8 cellular contexts compared by ENCODE assay signal in genomic region chr7:101244385-101245146, GRCh38. TPM values are rescaled to one million over a fixed set of nuclear protein-coding genes. Genes with fewer than 3 reads are reported as not detected.
DNase-seq lines count a peak whose midpoint lies in the region; ATAC-seq and TF ChIP-seq lines count a peak whose summit lies in the region.

Gene FIS1, minus strand, starts transcription at chr7:101245081. Its CDS starts 77 bp downstream, at chr7:101245004.

- no peaks in the 10 kb centered on the region for H3K9me3 Mint-ChIP-seq in activated naive CD4-positive, alpha-beta T cell treated with anti-CD3 and anti-CD28 coated beads for 36 hours

- CTCF ChIA-PET in HEK293T (lab: Yijun Ruan, JAX) = interaction anchor here (0.5 to 2.5 kb wide), 10 partner anchors 25 to 162 kb away, joined by 3 to 12 read pairs (median 4); partner anchors contain the start of genes PLOD3 and ZNHIT1
- CTCF ChIA-PET in activated naive CD4-positive, alpha-beta T cell treated with anti-CD3 and anti-CD28 coated beads for 36 hours (lab: Charles Lee) = interaction anchor here (0.6 to 5.5 kb wide), 17 partner anchors 9 to 102 kb away, joined by 3 to 36 read pairs (median 4); partner anchors contain the start of genes PLOD3 and ZNHIT1

- H3K27me3 ChIP-seq in gastroesophageal sphincter (no peaks in the 10 kb centered on the region), suprapubic skin (no peaks in the 10 kb centered on the region)

- DNase-seq in GM04504 (ENCODE audit: low read depth) (peak; percentile 77), HEK293T (ENCODE audit: extremely low spot score) (peak; percentile 83), MV-4-11 (lab: John Stamatoyannopoulos, UW) (peak; percentile 81), SK-MEL-5 (ENCODE audit: low read depth, low spot score) (peak; percentile 95), nucleus accumbens (lab: John Stamatoyannopoulos, UW) (peak; percentile 74 to 100 (median 96)), suprapubic skin (ENCODE audit: low spot score in 2 of 2) (peak; percentile 95 to 96)
- DNase-seq in activated naive CD4-positive, alpha-beta T cell treated with anti-CD3 and anti-CD28 coated beads for 36 hours = peak; percentile 94

- H3K4me3 Mint-ChIP-seq in activated naive CD4-positive, alpha-beta T cell treated with anti-CD3 and anti-CD28 coated beads for 36 hours = peak within 1 kb of the TSS; percentile 99

- no peaks in the 10 kb centered on the region for H3K9me3 ChIP-seq in gastroesophageal sphincter
- no peaks in the 10 kb centered on the region for H3K9me3 ChIP-seq in suprapubic skin

- ATAC-seq in gastroesophageal sphincter = peak; percentile 98

- WGBS in gastroesophageal sphincter (ENCODE audit: low coverage in 1 of 2), 2 donors = no CpG with 5 or more reads among the region's 45 CpGs
- 0% methylated on average over 21 of the region's 45 CpGs for WGBS in suprapubic skin

- TF ChIP-seq EP300 in gastroesophageal sphincter (IDR thresholded peaks at IDR 0.05) (no peak), suprapubic skin (IDR thresholded peaks at IDR 0.05) (no peak)

- H3K36me3 ChIP-seq in gastroesophageal sphincter (peaks cover 0 to 52% of the 10 kb centered on the region in 2 donors), suprapubic skin (peaks cover 33% of the 10 kb centered on the region)

- TF ChIP-seq POLR2A in gastroesophageal sphincter (IDR thresholded peaks at IDR 0.05) (peak; percentile 74 to 78), suprapubic skin (IDR thresholded peaks at IDR 0.05) (peak in 1 of 2 donors; percentile 46)

- intact Hi-C loops in activated naive CD4-positive, alpha-beta T cell treated with anti-CD3 and anti-CD28 coated beads for 36 hours (cut with micrococcal nuclease) = loop anchor here (1.0 to 10.0 kb wide), 7 partner anchors 8 to 350 kb away; partner anchors contain the start of genes ACHE, MOGAT3, TRIM56 and ZNHIT1

- peaks cover 37% of the 10 kb centered on the region for H3K4me1 Mint-ChIP-seq in activated naive CD4-positive, alpha-beta T cell treated with anti-CD3 and anti-CD28 coated beads for 36 hours (ENCODE audit: low read depth)

- POLR2A ChIA-PET in HEK293T (lab: Yijun Ruan, JAX) = interaction anchor here (0.8 to 4.5 kb wide), 14 partner anchors 7 to 369 kb away, joined by 3 to 38 read pairs (median 5); partner anchors contain the start of genes IFT22, PLOD3 and ZNHIT1

- H3K36me3 Mint-ChIP-seq in activated naive CD4-positive, alpha-beta T cell treated with anti-CD3 and anti-CD28 coated beads for 36 hours (ENCODE audit: low read depth) = peaks cover 12% of the 10 kb centered on the region

- TF ChIP-seq CTCF in gastroesophageal sphincter (IDR thresholded peaks at IDR 0.05) (peak in 2 of 4 experiments; percentile 93 to 96), suprapubic skin (IDR thresholded peaks at IDR 0.05) (peak; percentile 92 to 96)

- H3K27ac Mint-ChIP-seq in activated naive CD4-positive, alpha-beta T cell treated with anti-CD3 and anti-CD28 coated beads for 36 hours = peak within 1 kb of the TSS; percentile 96

- H3K27me3 Mint-ChIP-seq in activated naive CD4-positive, alpha-beta T cell treated with anti-CD3 and anti-CD28 coated beads for 36 hours (ENCODE audit: low read depth) = no peaks in the 10 kb centered on the region

- in situ Hi-C loops in SK-MEL-5 (cut with HindIII; ENCODE audit: low pct_unique_long_range_greater_than_20kb, low sequenced_read_pairs) = no loop called here

- peak within 1 kb of the TSS; percentile 53 to 85 for H3K4me3 ChIP-seq in gastroesophageal sphincter
- H3K4me3 ChIP-seq in suprapubic skin = peak within 1 kb of the TSS; percentile 73

- H3K4me1 ChIP-seq in gastroesophageal sphincter (peaks cover 0 to 65% (median 15%) of the 10 kb centered on the region in 3 donors), suprapubic skin (peaks cover 46% of the 10 kb centered on the region)

- peak within 1 kb of the TSS; percentile 79 to 98 (median 93) for H3K27ac ChIP-seq in gastroesophageal sphincter
- H3K27ac ChIP-seq in suprapubic skin = peak within 1 kb of the TSS; percentile 95

TF ChIP-seq in HEK293T, 16 proteins besides CTCF, POLR2A, EP300 and RAD21:
- no peak for TF ChIP-seq HDGF (IDR thresholded peaks at IDR 0.05; ENCODE audit: borderline replicate concordance)
- peak; percentile 83 for TF ChIP-seq L3MBTL2 (conservative IDR thresholded peaks at IDR 0.05)
- TF ChIP-seq ELF4 (IDR thresholded peaks at IDR 0.05) = peak; percentile 58
- TF ChIP-seq SP1 (IDR thresholded peaks at IDR 0.05) = no peak

RNA-seq across cellular contexts. Expression of gene FIS1, which starts in this region (rescaled TPM):
- 252 and 310 TPM in 2 replicates for total RNA-seq in SK-MEL-5 (2014; rRNA removed; shearing (Covaris generic))
- 332 and 485 TPM in 2 replicates for polyA plus RNA-seq in SK-MEL-5 (2015; cell fraction: cytosol; rRNA removed)
- 156 and 206 TPM in 2 replicates for polyA plus RNA-seq in SK-MEL-5 (2015; cell fraction: nucleus; rRNA removed)
- 10 to 100 TPM; 84.2 to 84.3 TPM for total RNA-seq in activated naive CD4-positive, alpha-beta T cell treated with anti-CD3 and anti-CD28 coated beads for 36 hours
- 100 to 1,000 TPM; 227 to 315 (median 248) TPM for total RNA-seq in gastroesophageal sphincter
- total RNA-seq in suprapubic skin = 100 to 1,000 TPM; 118 to 223 (median 198) TPM

Comparison
In these comparisons a context has a peak if more than half of its experiments do, and no peak if none do; other contexts are left out.
1. Peak in every context shown above with its lines: DNase-seq, ATAC-seq, H3K4me3 ChIP-seq and H3K27ac ChIP-seq.